In the genomic region with DNA sequence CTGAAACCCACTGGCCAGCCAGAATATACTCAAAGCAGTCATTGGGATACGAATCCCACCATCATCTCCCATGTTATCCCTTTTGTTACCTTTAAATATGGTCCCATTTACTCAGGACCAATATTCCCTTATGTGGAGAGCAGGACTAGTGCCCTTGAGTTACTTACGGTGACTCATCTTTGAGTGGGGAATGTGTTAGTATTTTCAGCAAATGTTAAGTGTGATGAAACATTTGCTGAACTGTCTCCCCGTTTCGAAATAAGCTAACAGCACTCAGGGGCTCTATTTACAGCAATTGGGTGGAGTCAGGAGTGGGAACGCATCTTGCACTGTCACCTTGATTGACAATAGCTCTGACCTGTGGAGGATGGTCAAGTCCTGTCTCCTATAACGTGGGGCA, we compare ENCODE assay signal across 9 cellular contexts.
DNase-seq lines count a peak whose midpoint lies in the region; ATAC-seq and TF ChIP-seq lines count a peak whose summit lies in the region.
"Had no signal": no experiment of that assay in that cellular context is flagged by ENCODE, and none has a peak within 500 bp of the region (broad histone marks: within the 10 kb centered on the region; RNA-seq: fewer than 3 reads in every experiment).

No MANE protein-coding gene starts in this region.

- TF ChIP-seq POLR2A in vagina (IDR thresholded peaks at IDR 0.05): no peak

- no peaks in the 10 kb centered on the region for H4K20me1 ChIP-seq in neural progenitor cell (ENCODE audit: low read depth)

- H3K9me3 Mint-ChIP-seq in activated naive CD8-positive, alpha-beta T cell treated with anti-CD3 and anti-CD28 coated beads, Interleukin-2, amount 50 U/mL, for 24 hours: no peaks in the 10 kb centered on the region
- H3K9me3 Mint-ChIP-seq in activated naive CD8-positive, alpha-beta T cell treated with anti-CD3 and anti-CD28 coated beads for 36 hours: no peaks in the 10 kb centered on the region
- H3K9me3 Mint-ChIP-seq in activated CD8-positive, alpha-beta T cell treated with anti-CD3 and anti-CD28 coated beads for 36 hours: peaks cover 3% of the 10 kb centered on the region
- peaks cover 2% of the 10 kb centered on the region for H3K9me3 Mint-ChIP-seq in neural progenitor cell

- H3K27me3 ChIP-seq in vagina: no peaks in the 10 kb centered on the region
- H3K27me3 ChIP-seq in neural progenitor cell: no peaks in the 10 kb centered on the region

- no peaks in the 10 kb centered on the region for H3K36me3 Mint-ChIP-seq in activated naive CD8-positive, alpha-beta T cell treated with anti-CD3 and anti-CD28 coated beads, Interleukin-2, amount 50 U/mL, for 24 hours (ENCODE audit: low read depth)
- no peaks in the 10 kb centered on the region for H3K36me3 Mint-ChIP-seq in activated naive CD8-positive, alpha-beta T cell treated with anti-CD3 and anti-CD28 coated beads for 36 hours
- H3K36me3 Mint-ChIP-seq in activated CD8-positive, alpha-beta T cell treated with anti-CD3 and anti-CD28 coated beads for 36 hours (ENCODE audit: low read depth): no peaks in the 10 kb centered on the region
- H3K36me3 Mint-ChIP-seq in neural progenitor cell: no peaks in the 10 kb centered on the region

- H2AFZ ChIP-seq in neural progenitor cell (replicated peaks): no peak overlapping the region

- H3K27ac ChIP-seq in vagina: peak overlapping the region; percentile 64
- H3K27ac ChIP-seq in neural progenitor cell: no peak overlapping the region

- peak; percentile 29 for ATAC-seq in activated naive CD8-positive, alpha-beta T cell treated with anti-CD3 and anti-CD28 coated beads, Interleukin-2, amount 50 U/mL, for 24 hours
- no peak for ATAC-seq in activated CD8-positive, alpha-beta T cell treated with anti-CD3 and anti-CD28 coated beads for 36 hours
- ATAC-seq in GM21381 (IDR thresholded peaks at IDR 0.05; ENCODE audit: unreplicated experiment): no peak

- H3K9ac ChIP-seq in neural progenitor cell: no peak overlapping the region

- H3K79me2 ChIP-seq in neural progenitor cell (ENCODE audit: low read depth): no peaks in the 10 kb centered on the region

- peak overlapping the region; percentile 64 for H3K27ac Mint-ChIP-seq in activated naive CD8-positive, alpha-beta T cell treated with anti-CD3 and anti-CD28 coated beads, Interleukin-2, amount 50 U/mL, for 24 hours
- no peak overlapping the region for H3K27ac Mint-ChIP-seq in activated naive CD8-positive, alpha-beta T cell treated with anti-CD3 and anti-CD28 coated beads for 36 hours
- peak overlapping the region; percentile 20 for H3K27ac Mint-ChIP-seq in activated CD8-positive, alpha-beta T cell treated with anti-CD3 and anti-CD28 coated beads for 36 hours
- H3K27ac Mint-ChIP-seq in neural progenitor cell: no peak overlapping the region

- H3K4me1 ChIP-seq in vagina: peaks cover 12% of the 10 kb centered on the region
- peaks cover 10% of the 10 kb centered on the region for H3K4me1 ChIP-seq in neural progenitor cell

- intact Hi-C loops in activated CD8-positive, alpha-beta T cell treated with anti-CD3 and anti-CD28 coated beads for 36 hours (cut with micrococcal nuclease): no loop called here
- intact Hi-C loops in vagina (cut with DNase I): no loop called here

- no peak for DNase-seq in activated naive CD8-positive, alpha-beta T cell treated with anti-CD3 and anti-CD28 coated beads, Interleukin-2, amount 50 U/mL, for 24 hours
- no peak for DNase-seq in activated naive CD8-positive, alpha-beta T cell treated with anti-CD3 and anti-CD28 coated beads for 36 hours
- DNase-seq in activated CD8-positive, alpha-beta T cell treated with anti-CD3 and anti-CD28 coated beads for 36 hours: no peak
- peak; percentile 9 for DNase-seq in inferior parietal cortex (ENCODE audit: extremely low spot score)
- DNase-seq in vagina (ENCODE audit: extremely low spot score in 2 of 2): no peak
- no peak for DNase-seq in neural progenitor cell (ENCODE audit: low spot score)
- DNase-seq in stimulated activated CD4-positive, alpha-beta T cell treated with anti-CD3 and anti-CD28 coated beads, Interleukin-2, amount 100 ng/mL, for 24 hours: no peak
- DNase-seq: DND-41 had no signal

- H3K4me3 ChIP-seq in vagina: no peak overlapping the region
- no peak overlapping the region for H3K4me3 ChIP-seq in neural progenitor cell

- CTCF ChIA-PET in activated CD8-positive, alpha-beta T cell treated with anti-CD3 and anti-CD28 coated beads for 36 hours (lab: Charles Lee): interaction anchor here (1.0 kb wide), 1 partner anchor 9 kb away, joined by 3 read pairs; no protein-coding TSS in a partner anchor

- H3K36me3 ChIP-seq in vagina (no peaks in the 10 kb centered on the region), neural progenitor cell (no peaks in the 10 kb centered on the region)

- no peak for TF ChIP-seq CTCF in activated CD8-positive, alpha-beta T cell treated with anti-CD3 and anti-CD28 coated beads for 36 hours (IDR thresholded peaks at IDR 0.05)
- no peak for TF ChIP-seq CTCF in vagina (IDR thresholded peaks at IDR 0.05)
- no peak for TF ChIP-seq CTCF in neural progenitor cell (IDR thresholded peaks at IDR 0.05)

- peaks cover 8% of the 10 kb centered on the region for H3K27me3 Mint-ChIP-seq in activated naive CD8-positive, alpha-beta T cell treated with anti-CD3 and anti-CD28 coated beads, Interleukin-2, amount 50 U/mL, for 24 hours
- no peaks in the 10 kb centered on the region for H3K27me3 Mint-ChIP-seq in activated naive CD8-positive, alpha-beta T cell treated with anti-CD3 and anti-CD28 coated beads for 36 hours
- H3K27me3 Mint-ChIP-seq in activated CD8-positive, alpha-beta T cell treated with anti-CD3 and anti-CD28 coated beads for 36 hours: peaks cover 11% of the 10 kb centered on the region
- H3K27me3 Mint-ChIP-seq in neural progenitor cell (ENCODE audit: insufficient read depth, low read depth): peaks cover 10% of the 10 kb centered on the region

- H3K9me3 ChIP-seq in vagina (no peaks in the 10 kb centered on the region), neural progenitor cell (ENCODE audit: low read depth) (no peaks in the 10 kb centered on the region)

- H3K4me2 ChIP-seq in neural progenitor cell: no peak overlapping the region

- POLR2A ChIA-PET in activated CD8-positive, alpha-beta T cell treated with anti-CD3 and anti-CD28 coated beads for 36 hours (lab: Charles Lee): no interaction called here

- no peaks in the 10 kb centered on the region for H3F3A ChIP-seq in neural progenitor cell (ENCODE audit: low read depth)

- H3K4me1 Mint-ChIP-seq in activated naive CD8-positive, alpha-beta T cell treated with anti-CD3 and anti-CD28 coated beads, Interleukin-2, amount 50 U/mL, for 24 hours: peaks cover 20% of the 10 kb centered on the region
- H3K4me1 Mint-ChIP-seq in activated naive CD8-positive, alpha-beta T cell treated with anti-CD3 and anti-CD28 coated beads for 36 hours: peaks cover 9% of the 10 kb centered on the region
- H3K4me1 Mint-ChIP-seq in activated CD8-positive, alpha-beta T cell treated with anti-CD3 and anti-CD28 coated beads for 36 hours (ENCODE audit: low read depth): peaks cover 9% of the 10 kb centered on the region
- H3K4me1 Mint-ChIP-seq in neural progenitor cell: peaks cover 17% of the 10 kb centered on the region

- H3K4me3 Mint-ChIP-seq in activated naive CD8-positive, alpha-beta T cell treated with anti-CD3 and anti-CD28 coated beads, Interleukin-2, amount 50 U/mL, for 24 hours: no peak overlapping the region
- H3K4me3 Mint-ChIP-seq in activated naive CD8-positive, alpha-beta T cell treated with anti-CD3 and anti-CD28 coated beads for 36 hours: no peak overlapping the region
- H3K4me3 Mint-ChIP-seq in activated CD8-positive, alpha-beta T cell treated with anti-CD3 and anti-CD28 coated beads for 36 hours: no peak overlapping the region
- H3K4me3 Mint-ChIP-seq in neural progenitor cell: no peak overlapping the region

Comparison
In these comparisons a context has a peak if more than half of its experiments do, and no peak if none do; other contexts are left out.
1. H3K27ac Mint-ChIP-seq: peak in activated naive CD8-positive, alpha-beta T cell treated with anti-CD3 and anti-CD28 coated beads, Interleukin-2, amount 50 U/mL, for 24 hours (single experiment) and activated CD8-positive, alpha-beta T cell treated with anti-CD3 and anti-CD28 coated beads for 36 hours (single experiment); none in activated naive CD8-positive, alpha-beta T cell treated with anti-CD3 and anti-CD28 coated beads for 36 hours (single experiment) and neural progenitor cell (single experiment).